ENCODE assay signal across 8 cellular contexts in genomic region chr13:42048625-42049453, GRCh38. TPM values are rescaled to one million over a fixed set of nuclear protein-coding genes. Genes with fewer than 3 reads are reported as not detected.
DNase-seq lines count a peak whose midpoint lies in the region; ATAC-seq and TF ChIP-seq lines count a peak whose summit lies in the region.

A gene with protein sequence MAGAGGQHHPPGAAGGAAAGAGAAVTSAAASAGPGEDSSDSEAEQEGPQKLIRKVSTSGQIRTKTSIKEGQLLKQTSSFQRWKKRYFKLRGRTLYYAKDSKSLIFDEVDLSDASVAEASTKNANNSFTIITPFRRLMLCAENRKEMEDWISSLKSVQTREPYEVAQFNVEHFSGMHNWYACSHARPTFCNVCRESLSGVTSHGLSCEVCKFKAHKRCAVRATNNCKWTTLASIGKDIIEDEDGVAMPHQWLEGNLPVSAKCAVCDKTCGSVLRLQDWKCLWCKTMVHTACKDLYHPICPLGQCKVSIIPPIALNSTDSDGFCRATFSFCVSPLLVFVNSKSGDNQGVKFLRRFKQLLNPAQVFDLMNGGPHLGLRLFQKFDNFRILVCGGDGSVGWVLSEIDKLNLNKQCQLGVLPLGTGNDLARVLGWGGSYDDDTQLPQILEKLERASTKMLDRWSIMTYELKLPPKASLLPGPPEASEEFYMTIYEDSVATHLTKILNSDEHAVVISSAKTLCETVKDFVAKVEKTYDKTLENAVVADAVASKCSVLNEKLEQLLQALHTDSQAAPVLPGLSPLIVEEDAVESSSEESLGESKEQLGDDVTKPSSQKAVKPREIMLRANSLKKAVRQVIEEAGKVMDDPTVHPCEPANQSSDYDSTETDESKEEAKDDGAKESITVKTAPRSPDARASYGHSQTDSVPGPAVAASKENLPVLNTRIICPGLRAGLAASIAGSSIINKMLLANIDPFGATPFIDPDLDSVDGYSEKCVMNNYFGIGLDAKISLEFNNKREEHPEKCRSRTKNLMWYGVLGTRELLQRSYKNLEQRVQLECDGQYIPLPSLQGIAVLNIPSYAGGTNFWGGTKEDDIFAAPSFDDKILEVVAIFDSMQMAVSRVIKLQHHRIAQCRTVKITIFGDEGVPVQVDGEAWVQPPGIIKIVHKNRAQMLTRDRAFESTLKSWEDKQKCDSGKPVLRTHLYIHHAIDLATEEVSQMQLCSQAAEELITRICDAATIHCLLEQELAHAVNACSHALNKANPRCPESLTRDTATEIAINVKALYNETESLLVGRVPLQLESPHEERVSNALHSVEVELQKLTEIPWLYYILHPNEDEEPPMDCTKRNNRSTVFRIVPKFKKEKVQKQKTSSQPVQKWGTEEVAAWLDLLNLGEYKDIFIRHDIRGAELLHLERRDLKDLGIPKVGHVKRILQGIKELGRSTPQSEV (plus strand): TSS chr13:42048648. CDS start chr13:42048774, 126 bp downstream.

- TF ChIP-seq CTCF in heart left ventricle (IDR thresholded peaks at IDR 0.05), result peak in 7 of 12 donors; percentile 9 to 53 (median 26)

- H2BK120ac ChIP-seq in trophoblast cell (ENCODE audit: insufficient read depth, low read length, poor library complexity), result peak within 1 kb of the TSS; percentile 78

- TF ChIP-seq POLR2A in heart left ventricle (IDR thresholded peaks at IDR 0.05), result peak in 1 of 2 donors; percentile 39

- H3K23ac ChIP-seq in trophoblast cell (ENCODE audit: low read length), result no peak within 1 kb of the TSS

- H3K79me2 ChIP-seq in trophoblast cell (ENCODE audit: control insufficient read depth, insufficient read depth, low read length, poor library complexity), result peaks cover 8% of the 10 kb centered on the region

- H2BK12ac ChIP-seq in trophoblast cell (ENCODE audit: low read length), result no peak within 1 kb of the TSS

- no peaks in the 10 kb centered on the region for H3K27me3 ChIP-seq in heart left ventricle
- H3K27me3 ChIP-seq in trophoblast cell (ENCODE audit: insufficient read depth, low read length), result no peaks in the 10 kb centered on the region
- H3K27me3 ChIP-seq in aorta (ENCODE audit: control insufficient read depth in 1 of 2, insufficient read depth in 2 of 2, low read length in 1 of 2), result no peaks in the 10 kb centered on the region

- H3K27ac ChIP-seq in KOPT-K1 (ENCODE audit: low read depth, low read length, poor library complexity, severe bottlenecking) (peak within 1 kb of the TSS; percentile 60), heart left ventricle (peak within 1 kb of the TSS; percentile 89 to 96 (median 90)), trophoblast cell (ENCODE audit: low read depth, low read length) (peak within 1 kb of the TSS; percentile 38), aorta (ENCODE audit: low read depth in 1 of 2, low read length in 2 of 2) (peak within 1 kb of the TSS; percentile 5 to 52)

- 1% methylated on average over 50 to 96 of the region's 99 CpGs for WGBS in heart left ventricle, 4 donors
- WGBS in trophoblast cell (ENCODE audit: extremely low coverage, insufficient coverage, insufficient read length), result no CpG with 5 or more reads among the region's 99 CpGs
- WGBS in aorta, 2 donors, result 1% methylated on average over 55 to 97 of the region's 99 CpGs

- no peak within 1 kb of the TSS for H2BK5ac ChIP-seq in trophoblast cell (ENCODE audit: low read depth, low read length, poor library complexity)

- H3K36me3 ChIP-seq in KOPT-K1 (ENCODE audit: insufficient read depth, low read length) (no peaks in the 10 kb centered on the region), heart left ventricle (no peaks in the 10 kb centered on the region), trophoblast cell (ENCODE audit: control insufficient read depth in 1 of 2, insufficient read depth in 2 of 2, low read length in 2 of 2) (no peaks in the 10 kb centered on the region), aorta (ENCODE audit: control insufficient read depth in 1 of 2, insufficient read depth in 2 of 2, low read length in 1 of 2) (no peaks in the 10 kb centered on the region)

- ATAC-seq in GM21737 (IDR thresholded peaks at IDR 0.05; ENCODE audit: unreplicated experiment) (peak; percentile 40), heart left ventricle (peak; percentile 80 to 91 (median 88)), aorta (ENCODE audit: low FRiP score) (peak; percentile 89)

- peak within 1 kb of the TSS; percentile 19 for H4K12ac ChIP-seq in trophoblast cell (ENCODE audit: low read depth, low read length)

- peak within 1 kb of the TSS; percentile 66 for H2AFZ ChIP-seq in trophoblast cell (ENCODE audit: insufficient read depth, low read length, poor library complexity)

- intact Hi-C loops in heart left ventricle (cut with DNase I), result loop anchor here in 9 of 10 donors (2.0 to 10.0 kb wide), 11 partner anchors 56 to 984 kb away; partner anchors contain the start of genes VWA8 (in 2 of the 9) and WBP4 (in 1 of the 9)
- intact Hi-C loops in aorta (cut with DNase I), result loop anchor here in 1 of 2 donors (5.0 to 10.0 kb wide), 3 partner anchors 58 to 384 kb away; no protein-coding TSS in a partner anchor

- peak within 1 kb of the TSS; percentile 92 for H3K4me2 ChIP-seq in trophoblast cell (ENCODE audit: low read length)

- H3K4ac ChIP-seq in trophoblast cell (ENCODE audit: low read depth, low read length), result peak within 1 kb of the TSS; percentile 21

- H3K9me3 ChIP-seq in KOPT-K1 (ENCODE audit: insufficient read depth, low read length, poor library complexity, severe bottlenecking) (no peaks in the 10 kb centered on the region), heart left ventricle (no peaks in the 10 kb centered on the region), trophoblast cell (ENCODE audit: insufficient read depth, low read depth, low read length) (no peaks in the 10 kb centered on the region), aorta (ENCODE audit: control insufficient read depth, low read length) (no peaks in the 10 kb centered on the region)

- H3K79me1 ChIP-seq in trophoblast cell (ENCODE audit: low read length), result peaks cover 14% of the 10 kb centered on the region

- DNase-seq in EH (ENCODE audit: low read depth), result peak; percentile 82
- peak; percentile 52 to 71 for DNase-seq in SW 1271 (lab: John Stamatoyannopoulos, UW)
- DNase-seq in amniotic epithelial cell (ENCODE audit: low read depth), result peak; percentile 85
- peak; percentile 88 to 91 (median 89) for DNase-seq in heart left ventricle
- DNase-seq in trophoblast cell, result peak; percentile 63 to 69
- peak; percentile 88 to 94 for DNase-seq in aorta

- H3K9ac ChIP-seq in trophoblast cell (ENCODE audit: low read length), result peak within 1 kb of the TSS; percentile 70

- peak within 1 kb of the TSS; percentile 65 for H2AK5ac ChIP-seq in trophoblast cell (ENCODE audit: low read length)

- H3K4me3 ChIP-seq in heart left ventricle, result peak within 1 kb of the TSS; percentile 70 to 96 (median 89)
- H3K4me3 ChIP-seq in trophoblast cell (ENCODE audit: low read depth, low read length), result peak within 1 kb of the TSS; percentile 77
- H3K4me3 ChIP-seq in aorta (ENCODE audit: low read length in 2 of 2), result peak within 1 kb of the TSS; percentile 55 to 98

- H3K14ac ChIP-seq in trophoblast cell (ENCODE audit: low read length), result peak within 1 kb of the TSS; percentile 28

- peak within 1 kb of the TSS; percentile 57 for H4K91ac ChIP-seq in trophoblast cell (ENCODE audit: low read depth, low read length)

- peak within 1 kb of the TSS; percentile 48 for H3K18ac ChIP-seq in trophoblast cell (ENCODE audit: low read length)

- H3K4me1 ChIP-seq in heart left ventricle (peaks cover 0 to 28% (median 17%) of the 10 kb centered on the region in 12 donors), trophoblast cell (ENCODE audit: control insufficient read depth in 1 of 2, insufficient read depth in 2 of 2, low read length in 2 of 2) (peaks cover 0 to 6% of the 10 kb centered on the region in 2 experiments), aorta (ENCODE audit: control insufficient read depth in 1 of 2, insufficient read depth in 2 of 2, low read length in 2 of 2) (no peaks in the 10 kb centered on the region)

- H4K8ac ChIP-seq in trophoblast cell (ENCODE audit: low read depth, low read length), result peak within 1 kb of the TSS; percentile 70

RNA-seq across cellular contexts. Expression of the gene that starts here (rescaled TPM):
- total RNA-seq in heart left ventricle (10 to 100 TPM in 2 of 9 donors, 1 to 10 TPM in 7; 4.5 to 13.1 (median 8.7) TPM), aorta (10 to 100 TPM; 28.9 to 32.8 TPM)
- polyA plus RNA-seq in heart left ventricle (1 to 10 TPM; 1.8 to 2.3 TPM), aorta (1 to 10 TPM in 1 of 2 donors, under 1 TPM in 1; 0.88 to 3.9 TPM)
- 1.6 TPM in 2 replicates for polyA plus RNA-seq in trophoblast cell (2013)

Comparison
In these comparisons a context has a peak if more than half of its experiments do, and no peak if none do; other contexts are left out.
1. Peak in every context shown above with its lines: DNase-seq, ATAC-seq, H3K4me3 ChIP-seq and H3K27ac ChIP-seq.
2. H3K27ac ChIP-seq: peak in every context shown above with its lines; median percentile 90 in heart left ventricle; 60 in KOPT-K1; 38 in trophoblast cell; 28 in aorta.